Comparison of ENCODE assay signal across 14 cellular contexts in the genomic region with DNA sequence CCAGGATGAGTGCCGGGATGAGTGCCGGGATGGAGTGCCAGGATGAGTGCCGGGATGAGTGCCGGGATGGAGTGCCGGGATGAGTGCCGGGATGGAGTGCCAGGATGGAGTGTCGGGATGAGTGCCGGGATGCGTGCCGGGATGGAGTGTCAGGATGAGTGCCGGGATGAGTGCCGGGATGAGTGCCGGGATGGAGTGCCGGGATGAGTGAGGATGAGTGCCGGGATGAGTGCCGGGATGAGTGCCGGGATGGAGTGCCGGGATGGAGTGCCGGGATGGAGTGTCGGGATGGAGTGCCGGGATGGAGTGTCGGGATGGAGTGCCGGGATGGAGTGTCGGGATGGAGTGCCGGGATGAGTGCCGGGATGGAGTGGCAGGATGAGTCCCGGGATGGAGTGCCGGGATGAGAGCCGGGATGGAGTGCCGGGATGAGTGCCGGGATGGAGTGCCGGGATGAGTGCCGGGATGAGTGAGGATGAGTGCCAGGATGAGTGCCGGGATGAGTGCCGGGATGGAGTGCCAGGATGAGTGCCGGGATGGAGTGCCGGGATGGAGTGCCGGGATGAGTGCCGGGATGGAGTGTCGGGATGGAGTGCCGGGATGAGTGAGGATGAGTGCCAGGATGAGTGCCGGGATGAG. TPM values are rescaled to one million over a fixed set of nuclear protein-coding genes. Genes with fewer than 3 reads are reported as not detected.
"Had no signal": no experiment of that assay in that cellular context is flagged by ENCODE, and none has a peak within 500 bp of the region (broad histone marks: within the 10 kb centered on the region; RNA-seq: fewer than 3 reads in every experiment).

No MANE protein-coding gene starts in this region.

RNA-seq across cellular contexts. Expression of a gene that starts 52.1 kb away (rescaled TPM):
- total RNA-seq: activated T-cell treated with anti-CD3 and anti-CD28 coated beads, Interleukin-2, amount 50 U/mL, for 4 hours; ascending aorta; esophagus muscularis mucosa; gastroesophageal sphincter; heart left ventricle; left ventricle myocardium superior; mononuclear cell; pancreas; pulmonary artery endothelial cell; right lobe of liver; SJSA1; smooth muscle cell; T-helper 2 cell treated with Interferon-gamma antibody and Interleukin-4, amounts not matched to agents 100 ng/mL and 5 ng/mL, for 36 hours had no signal
- polyA plus RNA-seq: adipose tissue, heart left ventricle, pancreas, smooth muscle cell had no signal
